Comparison of ENCODE assay signal across 5 cellular contexts in genomic region chr3:21414506-21414905, GRCh38.
"Had no signal": no experiment of that assay in that cellular context is flagged by ENCODE, and none has a peak within 500 bp of the region (broad histone marks: within the 10 kb centered on the region; RNA-seq: fewer than 3 reads in every experiment).

No MANE protein-coding gene starts in this region.

- H3K4me3 ChIP-seq: GM23338, K562 had no signal

- DNase-seq: H9, HCEC 1CT, IMR-90 had no signal

- H3K4me2 ChIP-seq: GM23338 had no signal

- H2AFZ ChIP-seq: GM23338 had no signal

- ATAC-seq: GM23338, K562 had no signal
